Comparison of ENCODE assay signal across 9 cellular contexts in genomic region chr1:228867093-228867950, GRCh38.
DNase-seq lines count a peak whose midpoint lies in the region; ATAC-seq and TF ChIP-seq lines count a peak whose summit lies in the region.
"Had no signal": no experiment of that assay in that cellular context is flagged by ENCODE, and none has a peak within 500 bp of the region (broad histone marks: within the 10 kb centered on the region; RNA-seq: fewer than 3 reads in every experiment).

No MANE protein-coding gene starts in this region.

- no peak overlapping the region for H3K27ac ChIP-seq in smooth muscle cell (ENCODE audit: low read depth)
- H3K27ac ChIP-seq in effector memory CD4-positive, alpha-beta T cell (ENCODE audit: insufficient read depth, low read length, poor library complexity, severe bottlenecking), result no peak overlapping the region

- peaks cover 13% of the 10 kb centered on the region for H3K4me1 Mint-ChIP-seq in activated CD8-positive, alpha-beta memory T cell treated with anti-CD3 and anti-CD28 coated beads, Interleukin-2, amount 10 ng/mL, durations not matched to agents 7 days and 5 days
- H3K4me1 Mint-ChIP-seq in WTC11, result peaks cover 60% of the 10 kb centered on the region

- H3K4me2 ChIP-seq in smooth muscle cell, result peak overlapping the region; percentile 38

- H3K9ac ChIP-seq in smooth muscle cell (ENCODE audit: low read depth), result no peak overlapping the region

- CTCF ChIA-PET in activated CD8-positive, alpha-beta memory T cell treated with anti-CD3 and anti-CD28 coated beads, Interleukin-2, amount 10 ng/mL, durations not matched to agents 7 days and 5 days (lab: Charles Lee), result no interaction called here
- CTCF ChIA-PET in WTC11 (lab: Charles Lee), result no interaction called here

- no peak overlapping the region for H3K27ac Mint-ChIP-seq in activated CD8-positive, alpha-beta memory T cell treated with anti-CD3 and anti-CD28 coated beads, Interleukin-2, amount 10 ng/mL, durations not matched to agents 7 days and 5 days
- H3K27ac Mint-ChIP-seq in WTC11, result no peak overlapping the region; the same call in 1 of the 2 replicates
- H3K27ac Mint-ChIP-seq: activated T-helper 17 cell treated with anti-CD3 and anti-CD28 coated beads, Interleukin-2, amount 50 U/mL, for 72 hours had no signal

- H3K4me3 Mint-ChIP-seq in activated CD8-positive, alpha-beta memory T cell treated with anti-CD3 and anti-CD28 coated beads, Interleukin-2, amount 10 ng/mL, durations not matched to agents 7 days and 5 days, result no peak overlapping the region
- H3K4me3 Mint-ChIP-seq in WTC11, result no peak overlapping the region
- H3K4me3 Mint-ChIP-seq: activated T-helper 17 cell treated with anti-CD3 and anti-CD28 coated beads, Interleukin-2, amount 50 U/mL, for 72 hours had no signal

- no peak overlapping the region for H3K4me3 ChIP-seq in smooth muscle cell
- no peak overlapping the region for H3K4me3 ChIP-seq in effector memory CD4-positive, alpha-beta T cell (ENCODE audit: insufficient read depth, low read depth, low read length, poor library complexity, severe bottlenecking)

- H3K4me1 ChIP-seq in smooth muscle cell (ENCODE audit: low read depth), result peaks cover 25% of the 10 kb centered on the region
- peaks cover 12% of the 10 kb centered on the region for H3K4me1 ChIP-seq in effector memory CD4-positive, alpha-beta T cell (ENCODE audit: control insufficient read depth, insufficient read depth, low read length, poor library complexity, severe bottlenecking)

- H3K36me3 Mint-ChIP-seq in activated CD8-positive, alpha-beta memory T cell treated with anti-CD3 and anti-CD28 coated beads, Interleukin-2, amount 10 ng/mL, durations not matched to agents 7 days and 5 days, result no peaks in the 10 kb centered on the region
- H3K36me3 Mint-ChIP-seq in WTC11, result no peaks in the 10 kb centered on the region; the same call in 1 of the 2 replicates

- no peak overlapping the region for H2AFZ ChIP-seq in smooth muscle cell (ENCODE audit: low read depth)

- TF ChIP-seq CTCF in smooth muscle cell (IDR thresholded peaks at IDR 0.05; ENCODE audit: borderline replicate concordance, insufficient read depth, poor library complexity, severe bottlenecking) (no peak), WTC11 (IDR thresholded peaks at IDR 0.05) (no peak)

- H3K36me3 ChIP-seq in smooth muscle cell (ENCODE audit: low read depth), result no peaks in the 10 kb centered on the region
- no peaks in the 10 kb centered on the region for H3K36me3 ChIP-seq in effector memory CD4-positive, alpha-beta T cell (ENCODE audit: control insufficient read depth, insufficient read depth, low read length)

- no peaks in the 10 kb centered on the region for H3K9me3 ChIP-seq in smooth muscle cell (replicated peaks; ENCODE audit: low read depth)
- H3K9me3 ChIP-seq in effector memory CD4-positive, alpha-beta T cell (ENCODE audit: control insufficient read depth, low read length), result no peaks in the 10 kb centered on the region

- no peaks in the 10 kb centered on the region for H3K9me3 Mint-ChIP-seq in activated CD8-positive, alpha-beta memory T cell treated with anti-CD3 and anti-CD28 coated beads, Interleukin-2, amount 10 ng/mL, durations not matched to agents 7 days and 5 days (ENCODE audit: low read depth)
- H3K9me3 Mint-ChIP-seq in WTC11, result no peaks in the 10 kb centered on the region
- H3K9me3 Mint-ChIP-seq: activated T-helper 17 cell treated with anti-CD3 and anti-CD28 coated beads, Interleukin-2, amount 50 U/mL, for 72 hours had no signal

- peaks cover 13% of the 10 kb centered on the region for H3K27me3 Mint-ChIP-seq in activated CD8-positive, alpha-beta memory T cell treated with anti-CD3 and anti-CD28 coated beads, Interleukin-2, amount 10 ng/mL, durations not matched to agents 7 days and 5 days
- H3K27me3 Mint-ChIP-seq in WTC11 (ENCODE audit: low read depth), result no peaks in the 10 kb centered on the region
- H3K27me3 Mint-ChIP-seq: activated T-helper 17 cell treated with anti-CD3 and anti-CD28 coated beads, Interleukin-2, amount 50 U/mL, for 72 hours had no signal

- no peaks in the 10 kb centered on the region for H3K79me2 ChIP-seq in smooth muscle cell (ENCODE audit: low read depth)

- 54% methylated on average over 7 of the region's 7 CpGs for whole genome bisulfite sequencing in smooth muscle cell (ENCODE audit: low lambda C conversion rate)

- peaks cover 6% of the 10 kb centered on the region for H3F3A ChIP-seq in smooth muscle cell (ENCODE audit: low read depth)

- no peaks in the 10 kb centered on the region for H3K27me3 ChIP-seq in smooth muscle cell (ENCODE audit: low read depth)
- H3K27me3 ChIP-seq in effector memory CD4-positive, alpha-beta T cell (replicated peaks; ENCODE audit: control insufficient read depth, insufficient read depth, low read length, poor library complexity, severe bottlenecking), result no peaks in the 10 kb centered on the region

- H4K20me1 ChIP-seq in smooth muscle cell (ENCODE audit: low read depth), result no peaks in the 10 kb centered on the region

- ATAC-seq in activated CD8-positive, alpha-beta memory T cell treated with anti-CD3 and anti-CD28 coated beads, Interleukin-2, amount 10 ng/mL, durations not matched to agents 7 days and 5 days, result no peak
- ATAC-seq in WTC11, result no peak
- ATAC-seq: activated T-helper 17 cell treated with anti-CD3 and anti-CD28 coated beads, Interleukin-2, amount 50 U/mL, for 72 hours had no signal

- DNase-seq in activated CD8-positive, alpha-beta memory T cell treated with anti-CD3 and anti-CD28 coated beads for 24 hours, result peak; percentile 24
- DNase-seq in activated CD8-positive, alpha-beta memory T cell treated with anti-CD3 and anti-CD28 coated beads, Interleukin-2, amount 10 ng/mL, durations not matched to agents 7 days and 5 days, result no peak
- DNase-seq in NCI-H345 (lab: John Stamatoyannopoulos, UW) (peak; percentile 73), brain pericyte (ENCODE audit: low read depth, low spot score) (peak; percentile 16), smooth muscle cell (lab: John Stamatoyannopoulos, UW; ENCODE audit: unreplicated experiment) (no peak), HuH-7.5 (ENCODE audit: low spot score) (no peak), WTC11 (ENCODE audit: low spot score) (no peak)
- no peak for DNase-seq in effector memory CD4-positive, alpha-beta T cell

- POLR2A ChIA-PET in WTC11 (lab: Charles Lee), result interaction anchor here (0.6 kb wide), 1 partner anchor 45 kb away, joined by 3 read pairs; no protein-coding TSS in a partner anchor

TF ChIP-seq in WTC11, 78 proteins besides CTCF, POLR2A, EP300 and RAD21:
- TF ChIP-seq HMGA2 (CRISPR knock-in tag; IDR thresholded peaks at IDR 0.05) (no peak), NR2C2 (CRISPR knock-in tag; IDR thresholded peaks at IDR 0.05) (no peak), USF2 (CRISPR knock-in tag; IDR thresholded peaks at IDR 0.05) (no peak), ETV6 (CRISPR knock-in tag; IDR thresholded peaks at IDR 0.05) (no peak), CBFB (CRISPR knock-in tag; IDR thresholded peaks at IDR 0.05; ENCODE audit: low read depth) (no peak), ZNF671 (CRISPR knock-in tag; IDR thresholded peaks at IDR 0.05) (no peak), SP1 (CRISPR knock-in tag; conservative IDR thresholded peaks at IDR 0.05) (no peak), ZBTB43 (CRISPR knock-in tag; IDR thresholded peaks at IDR 0.05) (no peak), ATF3 (CRISPR knock-in tag; conservative IDR thresholded peaks at IDR 0.05) (no peak), MAX (CRISPR knock-in tag; IDR thresholded peaks at IDR 0.05) (no peak), ZNF232 (CRISPR knock-in tag; IDR thresholded peaks at IDR 0.05) (no peak)

Comparison
In these comparisons a context has a peak if more than half of its experiments do, and no peak if none do; other contexts are left out.
1. DNase-seq: peak in activated CD8-positive, alpha-beta memory T cell treated with anti-CD3 and anti-CD28 coated beads for 24 hours (single experiment), NCI-H345 (single experiment) and brain pericyte (single experiment); none in activated CD8-positive, alpha-beta memory T cell treated with anti-CD3 and anti-CD28 coated beads, Interleukin-2, amount 10 ng/mL, durations not matched to agents 7 days and 5 days (single experiment), smooth muscle cell (single experiment), HuH-7.5 (single experiment), effector memory CD4-positive, alpha-beta T cell (0 of 3) and WTC11 (single experiment).